Comparison of ENCODE assay signal across 2 cellular contexts in genomic region chr17:4301066-4301465, GRCh38.
TF ChIP-seq lines count a peak whose summit lies in the region.

No MANE protein-coding gene starts in this region.

TF ChIP-seq in GM12891, 5 proteins besides CTCF, POLR2A, EP300 and RAD21:
- TF ChIP-seq TAF1 (IDR thresholded peaks at IDR 0.05; ENCODE audit: low read depth, low read length) (no peak), SPI1 (IDR thresholded peaks at IDR 0.05; ENCODE audit: low read depth, low read length) (no peak), PAX5 (IDR thresholded peaks at IDR 0.05; ENCODE audit: insufficient read depth, low read length, severe bottlenecking) (no peak), POLR2AphosphoS5 (IDR thresholded peaks at IDR 0.05; ENCODE audit: low read depth, low read length) (no peak), POU2F2 (IDR thresholded peaks at IDR 0.05; ENCODE audit: low read depth, low read length) (no peak)

TF ChIP-seq in GM12878, 131 proteins besides CTCF, POLR2A, EP300 and RAD21:
- TF ChIP-seq, protein P1, sequence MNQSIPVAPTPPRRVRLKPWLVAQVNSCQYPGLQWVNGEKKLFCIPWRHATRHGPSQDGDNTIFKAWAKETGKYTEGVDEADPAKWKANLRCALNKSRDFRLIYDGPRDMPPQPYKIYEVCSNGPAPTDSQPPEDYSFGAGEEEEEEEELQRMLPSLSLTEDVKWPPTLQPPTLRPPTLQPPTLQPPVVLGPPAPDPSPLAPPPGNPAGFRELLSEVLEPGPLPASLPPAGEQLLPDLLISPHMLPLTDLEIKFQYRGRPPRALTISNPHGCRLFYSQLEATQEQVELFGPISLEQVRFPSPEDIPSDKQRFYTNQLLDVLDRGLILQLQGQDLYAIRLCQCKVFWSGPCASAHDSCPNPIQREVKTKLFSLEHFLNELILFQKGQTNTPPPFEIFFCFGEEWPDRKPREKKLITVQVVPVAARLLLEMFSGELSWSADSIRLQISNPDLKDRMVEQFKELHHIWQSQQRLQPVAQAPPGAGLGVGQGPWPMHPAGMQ (IDR thresholded peaks at IDR 0.05; ENCODE audit: borderline replicate concordance), result no peak
- TF ChIP-seq WRNIP1 (IDR thresholded peaks at IDR 0.05; ENCODE audit: borderline replicate concordance, low read depth, low read length) (no peak), MEF2B (IDR thresholded peaks at IDR 0.05; ENCODE audit: partially characterized antibody, poor library complexity, severe bottlenecking) (no peak), ELK1 (IDR thresholded peaks at IDR 0.05; ENCODE audit: low read depth, low read length) (no peak), PAX8 (IDR thresholded peaks at IDR 0.05) (no peak), TAF1 (IDR thresholded peaks at IDR 0.05; ENCODE audit: borderline replicate concordance, low read depth, low read length) (no peak), SRF (IDR thresholded peaks at IDR 0.05; ENCODE audit: low read depth in 2 of 2, low read length in 2 of 2) (no peak), CHD2 (IDR thresholded peaks at IDR 0.05; ENCODE audit: borderline replicate concordance, low read depth, low read length) (no peak), KDM1A (IDR thresholded peaks at IDR 0.05; ENCODE audit: borderline replicate concordance) (no peak), BCLAF1 (IDR thresholded peaks at IDR 0.05) (no peak), ZZZ3 (IDR thresholded peaks at IDR 0.05; ENCODE audit: control insufficient read depth, insufficient read length, low read depth) (no peak)
- TF ChIP-seq, protein P2, sequence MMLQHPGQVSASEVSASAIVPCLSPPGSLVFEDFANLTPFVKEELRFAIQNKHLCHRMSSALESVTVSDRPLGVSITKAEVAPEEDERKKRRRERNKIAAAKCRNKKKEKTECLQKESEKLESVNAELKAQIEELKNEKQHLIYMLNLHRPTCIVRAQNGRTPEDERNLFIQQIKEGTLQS (IDR thresholded peaks at IDR 0.05; ENCODE audit: borderline replicate concordance, extremely low read depth, low read depth, low read length), result no peak
